ENCODE assay signal across 8 cellular contexts in the genomic region with DNA sequence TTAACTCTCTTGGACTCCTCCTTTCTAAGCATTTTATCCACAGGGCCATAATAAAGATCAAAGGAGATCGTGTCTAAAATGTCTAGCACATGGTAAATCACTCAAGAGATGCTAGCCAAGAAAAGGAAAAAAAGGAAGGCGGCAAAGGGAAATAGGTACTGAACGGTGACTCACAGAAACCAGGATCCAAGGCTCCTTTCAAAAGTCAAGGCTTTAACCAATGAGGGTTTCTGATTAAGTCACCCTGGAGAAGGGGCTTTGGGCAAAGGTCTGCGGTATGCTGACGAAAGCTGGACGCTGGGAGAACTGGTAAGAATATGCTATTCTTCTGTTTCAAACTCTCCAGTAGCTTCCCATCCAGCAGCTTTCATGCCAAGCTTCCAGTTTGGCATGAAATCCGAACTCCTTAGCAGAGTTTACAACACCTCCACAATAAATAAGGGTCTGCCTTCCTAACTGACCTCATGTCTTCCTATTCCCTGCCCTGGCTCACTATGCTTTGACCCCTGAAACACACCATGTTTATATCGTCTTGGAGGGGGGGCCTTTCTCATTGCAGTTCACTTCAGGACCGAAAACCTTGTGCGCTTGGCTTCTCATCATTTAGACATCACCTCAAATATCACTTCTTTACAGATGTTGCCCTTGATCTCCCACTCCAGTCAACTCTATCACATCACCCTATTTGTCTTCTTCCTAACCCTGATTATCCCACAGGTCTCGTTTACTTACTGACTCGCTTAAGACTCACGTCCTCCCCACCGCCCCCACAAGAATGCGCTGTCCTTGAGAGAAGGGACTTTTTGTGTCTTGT. TPM values are rescaled to one million over a fixed set of nuclear protein-coding genes. Genes with fewer than 3 reads are reported as not detected.
A peak's percentile ranks its signal among the peaks of the same experiment; 100 is the strongest.
DNase-seq lines count a peak whose midpoint lies in the region; ATAC-seq and TF ChIP-seq lines count a peak whose summit lies in the region.

No MANE protein-coding gene starts in this region.

- peak overlapping the region; percentile 94 to 100 (median 98) for H3K4me3 Mint-ChIP-seq in CD4-positive, alpha-beta memory T cell

- ATAC-seq in heart left ventricle: peak in 3 of 4 donors; percentile 31 to 56 (median 34)
- ATAC-seq in HG02970 (IDR thresholded peaks at IDR 0.05; ENCODE audit: low FRiP score, unreplicated experiment): no peak

- peak overlapping the region; percentile 84 to 98 (median 96) for H3K27ac Mint-ChIP-seq in CD4-positive, alpha-beta memory T cell

- H3K27ac ChIP-seq in CD4-positive, alpha-beta memory T cell (ENCODE audit: low read depth, low read length): peak overlapping the region; percentile 66
- H3K27ac ChIP-seq in heart left ventricle: peak overlapping the region in 10 of 12 donors; percentile 47 to 87 (median 78)

- H3K4me1 Mint-ChIP-seq in CD4-positive, alpha-beta memory T cell: peaks cover 34 to 48% (median 36%) of the 10 kb centered on the region in 4 donors

- TF ChIP-seq CTCF in heart left ventricle (IDR thresholded peaks at IDR 0.05) (peak in 2 of 12 donors; percentile 2 to 6), retinal pigment epithelial cell (conservative IDR thresholded peaks at IDR 0.05; ENCODE audit: low read depth, low read length) (no peak)

- POLR2A ChIA-PET in CD4-positive, alpha-beta memory T cell (lab: Charles Lee; ENCODE audit: partially characterized antibody): interaction anchor here (1.0 to 7.9 kb wide), 10 partner anchors 8 to 137 kb away, joined by 3 to 78 read pairs (median 6); partner anchors contain the start of gene YWHAB

- WGBS in heart left ventricle, 4 donors: 27 to 32% (median 29%) methylated on average over 15 of the region's 15 CpGs

- in situ Hi-C loops in HAP-1 (cut with MboI; ENCODE audit: low sequenced_read_pairs): no loop called here

- intact Hi-C loops in CD4-positive, alpha-beta memory T cell (cut with micrococcal nuclease): loop anchor here (5.0 kb wide), 1 partner anchor 33 kb away; no protein-coding TSS in a partner anchor
- intact Hi-C loops in heart left ventricle (cut with DNase I): no loop called here

- DNase-seq in CD4-positive, alpha-beta memory T cell: peak; percentile 42 to 83 (median 44)
- peak; percentile 31 to 45 for DNase-seq in HAP-1 (ENCODE audit: low spot score in 2 of 2)
- DNase-seq in RKO (ENCODE audit: low spot score): peak; percentile 97
- DNase-seq in activated naive CD4-positive, alpha-beta T cell treated with anti-CD3 and anti-CD28 coated beads, Interleukin-2, amount 50 U/mL, for 16 hours: peak; percentile 85
- peak in 1 of 5 donors; percentile 40 for DNase-seq in heart left ventricle
- no peak for DNase-seq in retinal pigment epithelial cell (ENCODE audit: low read depth)
- no peak for DNase-seq in inferior parietal cortex (ENCODE audit: extremely low spot score)

- no peaks in the 10 kb centered on the region for H3K9me3 ChIP-seq in CD4-positive, alpha-beta memory T cell (ENCODE audit: control insufficient read depth in 1 of 2, low read length in 2 of 2)
- H3K9me3 ChIP-seq in HAP-1 (no peaks in the 10 kb centered on the region), heart left ventricle (no peaks in the 10 kb centered on the region)

- no peaks in the 10 kb centered on the region for H3K27me3 ChIP-seq in CD4-positive, alpha-beta memory T cell (ENCODE audit: insufficient read depth, low read length)
- H3K27me3 ChIP-seq in HAP-1 (ENCODE audit: low read depth): no peaks in the 10 kb centered on the region
- no peaks in the 10 kb centered on the region for H3K27me3 ChIP-seq in heart left ventricle

- no peak for TF ChIP-seq POLR2A in heart left ventricle (IDR thresholded peaks at IDR 0.05)

- H3K4me1 ChIP-seq in CD4-positive, alpha-beta memory T cell (ENCODE audit: insufficient read depth, low read length): peaks cover 32% of the 10 kb centered on the region
- H3K4me1 ChIP-seq in HAP-1 (peaks cover 17% of the 10 kb centered on the region), heart left ventricle (peaks cover 0 to 26% (median 15%) of the 10 kb centered on the region in 12 donors)

- CTCF ChIA-PET in CD4-positive, alpha-beta memory T cell (lab: Charles Lee; ENCODE audit: partially characterized antibody): interaction anchor here (0.9 to 5.3 kb wide), 18 partner anchors 8 to 137 kb away, joined by 3 to 28 read pairs (median 5); partner anchors contain the start of gene YWHAB

- H3K9me3 Mint-ChIP-seq in CD4-positive, alpha-beta memory T cell: no peaks in the 10 kb centered on the region

- no peaks in the 10 kb centered on the region for H3K27me3 Mint-ChIP-seq in CD4-positive, alpha-beta memory T cell

- peaks cover 23 to 24% of the 10 kb centered on the region in 2 donors for H3K36me3 Mint-ChIP-seq in CD4-positive, alpha-beta memory T cell

- H3K36me3 ChIP-seq in CD4-positive, alpha-beta memory T cell (ENCODE audit: insufficient read depth, low read length): peaks cover 22% of the 10 kb centered on the region
- peaks cover 34% of the 10 kb centered on the region for H3K36me3 ChIP-seq in HAP-1 (replicated peaks)
- H3K36me3 ChIP-seq in heart left ventricle: peaks cover 0 to 27% (median 20%) of the 10 kb centered on the region in 9 donors

- peak overlapping the region; percentile 54 to 67 for H3K4me3 ChIP-seq in CD4-positive, alpha-beta memory T cell (ENCODE audit: low read length in 2 of 2)
- H3K4me3 ChIP-seq in HAP-1 (peak overlapping the region; percentile 75), heart left ventricle (peak overlapping the region; percentile 66 to 96 (median 88)), retinal pigment epithelial cell (ENCODE audit: low read length) (peak overlapping the region; percentile 78)

RNA-seq across cellular contexts. Expression of gene TOMM34, which starts 0.9 kb away (rescaled TPM):
- 1 to 10 TPM; 7.6 to 8.5 TPM for total RNA-seq in CD4-positive, alpha-beta memory T cell
- 10 to 100 TPM; 18.7 to 23.4 TPM for polyA plus RNA-seq in CD4-positive, alpha-beta memory T cell
- total RNA-seq in heart left ventricle: 10 to 100 TPM in 6 of 9 donors, 1 to 10 TPM in 3; 6.9 to 15.9 (median 12.7) TPM
- polyA plus RNA-seq in heart left ventricle: 10 to 100 TPM in 1 of 2 donors, 1 to 10 TPM in 1; 5.4 to 27.4 TPM

RNA-seq across cellular contexts. Expression of gene STK4, which starts 7.0 kb away (rescaled TPM):
- 100 to 1,000 TPM; 358 to 374 TPM for total RNA-seq in CD4-positive, alpha-beta memory T cell
- polyA plus RNA-seq in CD4-positive, alpha-beta memory T cell: 100 to 1,000 TPM; 151 to 266 TPM
- 10 to 100 TPM in 2 of 9 donors, 1 to 10 TPM in 7; 8.1 to 25.3 (median 9.5) TPM for total RNA-seq in heart left ventricle
- 1 to 10 TPM; 3.2 to 7.9 TPM for polyA plus RNA-seq in heart left ventricle

RNA-seq across cellular contexts. Expression of gene PABPC1L, which starts 49.4 kb away (rescaled TPM):
- total RNA-seq in CD4-positive, alpha-beta memory T cell: 10 to 100 TPM; 46.5 to 50.0 TPM
- under 1 TPM in 1 of 2 donors, not detected in 1; 0.42 TPM for polyA plus RNA-seq in CD4-positive, alpha-beta memory T cell
- 1 to 10 TPM in 8 of 9 donors, under 1 TPM in 1; 0.58 to 5.9 (median 2.3) TPM for total RNA-seq in heart left ventricle
- 1 to 10 TPM; 2.8 to 3.1 TPM for polyA plus RNA-seq in heart left ventricle

Comparison
In these comparisons a context has a peak if more than half of its experiments do, and no peak if none do; other contexts are left out.
1. DNase-seq: peak in CD4-positive, alpha-beta memory T cell (5 of 5), HAP-1 (2 of 2), RKO (single experiment) and activated naive CD4-positive, alpha-beta T cell treated with anti-CD3 and anti-CD28 coated beads, Interleukin-2, amount 50 U/mL, for 16 hours (single experiment); none in retinal pigment epithelial cell (single experiment) and inferior parietal cortex (single experiment).
2. RNA of gene STK4, which starts 7.0 kb away (total RNA-seq): 358 to 374 TPM in CD4-positive, alpha-beta memory T cell; 8.1 to 25.3 TPM in heart left ventricle; every median in the first group is over 10 times any median in the second.
3. RNA of gene PABPC1L, which starts 49.4 kb away (total RNA-seq): 46.5 to 50.0 TPM in CD4-positive, alpha-beta memory T cell; 0.58 to 5.9 TPM in heart left ventricle; every median in the first group is over 4 times any median in the second.
4. Peak in every context shown above with its lines, with median percentiles within 50 percentile points of each other: H3K4me3 ChIP-seq.